ENCODE assay signal across 25 cellular contexts in the genomic region with DNA sequence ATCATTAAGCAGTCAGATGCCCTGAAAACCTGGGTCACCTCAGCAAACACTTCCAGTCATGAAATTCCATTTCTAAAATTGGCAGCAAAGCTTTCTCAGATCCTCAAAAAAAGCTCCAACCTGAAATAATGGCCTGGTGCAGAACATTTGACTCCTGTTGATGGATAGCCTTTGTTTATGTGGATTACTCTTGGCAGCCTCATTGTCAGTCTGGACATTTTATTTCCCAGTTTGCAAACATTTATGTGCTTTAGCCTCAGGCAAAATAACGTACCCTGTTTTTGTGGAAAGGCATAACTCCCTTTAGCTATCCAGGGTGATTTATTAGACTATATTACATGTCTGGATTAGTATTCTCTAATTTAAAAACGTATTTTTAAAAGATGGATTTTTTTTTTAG. TPM values are rescaled to one million over a fixed set of nuclear protein-coding genes. Genes with fewer than 3 reads are reported as not detected.
DNase-seq lines count a peak whose midpoint lies in the region; ATAC-seq and TF ChIP-seq lines count a peak whose summit lies in the region.
"Had no signal": no experiment of that assay in that cellular context is flagged by ENCODE, and none has a peak within 500 bp of the region (broad histone marks: within the 10 kb centered on the region; RNA-seq: fewer than 3 reads in every experiment).

No MANE protein-coding gene starts in this region.

- H3K27ac ChIP-seq in uterus (peak overlapping the region; percentile 27 to 80), heart right ventricle (no peak overlapping the region)
- H3K27ac ChIP-seq: KMS-11, PC-9, SJCRH30 had no signal

- POLR2A ChIA-PET in HEK293T (lab: Yijun Ruan, JAX), result no interaction called here

- no peak overlapping the region for H3K4me3 ChIP-seq in uterus
- no peak overlapping the region for H3K4me3 ChIP-seq in heart right ventricle
- H3K4me3 ChIP-seq: GM23338, PC-9, SJCRH30 had no signal

- intact Hi-C loops in uterus (cut with DNase I; ENCODE audit: low total_unique reads), result no loop called here
- intact Hi-C loops in heart right ventricle (cut with DNase I), result no loop called here

- H3K27me3 ChIP-seq in uterus (no peaks in the 10 kb centered on the region), heart right ventricle (no peaks in the 10 kb centered on the region)
- H3K27me3 ChIP-seq: SJCRH30 had no signal

- WGBS in heart right ventricle, 2 donors, result 81% methylated on average over 2 of the region's 2 CpGs

- TF ChIP-seq POLR2A in uterus (IDR thresholded peaks at IDR 0.05), result no peak

- ATAC-seq in heart right ventricle (no peak), GM18909 (IDR thresholded peaks at IDR 0.05; ENCODE audit: poor library complexity, unreplicated experiment) (no peak)
- ATAC-seq: GM23338, Right ventricle myocardium inferior, SK-N-SH treated with all-trans-retinoic acid at 6 μM for 48 hours had no signal

- TF ChIP-seq CTCF in uterus (IDR thresholded peaks at IDR 0.05) (no peak), heart right ventricle (IDR thresholded peaks at IDR 0.05) (no peak)

- peaks cover 0 to 7% of the 10 kb centered on the region in 2 donors for H3K4me1 ChIP-seq in uterus
- H3K4me1 ChIP-seq in heart right ventricle, result peaks cover 0 to 12% (median 4%) of the 10 kb centered on the region in 9 donors
- H3K4me1 ChIP-seq: SJCRH30 had no signal

- CTCF ChIA-PET in HEK293T (lab: Yijun Ruan, JAX), result interaction anchor here (0.6 to 1.5 kb wide), 3 partner anchors 21 to 53 kb away, joined by 3 to 4 read pairs (median 4); partner anchors contain the start of gene PXYLP1

- DNase-seq in HEK293T (ENCODE audit: extremely low spot score) (no peak), NCI-H1105 treated with DMSO at 0.1 percent for 48 hours (lab: John Stamatoyannopoulos, UW) (peak; percentile 35), NCI-H69 (lab: John Stamatoyannopoulos, UW) (peak; percentile 59), uterus (no peak), heart right ventricle (no peak), NCI-H2227 (lab: John Stamatoyannopoulos, UW; ENCODE audit: unreplicated experiment) (no peak)
- DNase-seq: C1 segment of cervical spinal cord; CD4-positive, alpha-beta memory T cell; COR-L47; DMS53; H9; NCI-H1048; NCI-H1694; NCI-H2029 treated with DMSO at 0.1 percent for 48 hours; NCI-H2171 treated with DMSO at 0.1 percent for 48 hours; NCI-H524 treated with DMSO at 0.1 percent for 48 hours; NCI-H82; NK-92 treated with Interleukin-12 subunit alpha and Interleukin-12 subunit beta, amount 100 ng/mL, for 24 hours; PC-9; SJCRH30 had no signal

- no peaks in the 10 kb centered on the region for H3K36me3 ChIP-seq in uterus
- peaks cover 0 to 73% (median 19%) of the 10 kb centered on the region in 9 donors for H3K36me3 ChIP-seq in heart right ventricle
- H3K36me3 ChIP-seq: SJCRH30 had no signal

- H3K9me3 ChIP-seq in uterus, result no peaks in the 10 kb centered on the region
- no peaks in the 10 kb centered on the region for H3K9me3 ChIP-seq in heart right ventricle
- H3K9me3 ChIP-seq: SJCRH30 had no signal

TF ChIP-seq in HEK293T, 16 proteins besides CTCF, POLR2A, EP300 and RAD21:
- TF ChIP-seq BHLHE40 (IDR thresholded peaks at IDR 0.05; ENCODE audit: borderline replicate concordance), result no peak
- TF ChIP-seq L3MBTL2 (conservative IDR thresholded peaks at IDR 0.05), result no peak
- no peak for TF ChIP-seq HDGF (IDR thresholded peaks at IDR 0.05; ENCODE audit: borderline replicate concordance)
- TF ChIP-seq ZNF384 (IDR thresholded peaks at IDR 0.05), result peak; percentile 64; the same call in 1 of the 2 replicates
- TF ChIP-seq TARDBP (IDR thresholded peaks at IDR 0.05), result no peak
- no peak for TF ChIP-seq NFRKB (IDR thresholded peaks at IDR 0.05)
- TF ChIP-seq ARNT (IDR thresholded peaks at IDR 0.05), result no peak
- no peak for TF ChIP-seq FOXM1 (IDR thresholded peaks at IDR 0.05; ENCODE audit: borderline replicate concordance)
- TF ChIP-seq PKNOX1 (IDR thresholded peaks at IDR 0.05), result peak; percentile 79
- TF ChIP-seq CTBP1 (IDR thresholded peaks at IDR 0.05; ENCODE audit: borderline replicate concordance), result no peak
- no peak for TF ChIP-seq ELF4 (IDR thresholded peaks at IDR 0.05)
- TF ChIP-seq SP1 (IDR thresholded peaks at IDR 0.05), result no peak
- no peak for TF ChIP-seq LEF1 (IDR thresholded peaks at IDR 0.05; ENCODE audit: borderline replicate concordance)
- no peak for TF ChIP-seq FOXK2 (IDR thresholded peaks at IDR 0.05)

RNA-seq across cellular contexts. Expression of gene PXYLP1, which starts 53.9 kb away (rescaled TPM):
- total RNA-seq in uterus (10 to 100 TPM; 18.5 to 29.7 (median 26.4) TPM), heart right ventricle (10 to 100 TPM in 9 of 10 donors, 1 to 10 TPM in 1; 8.7 to 33.5 (median 19.9) TPM)
- 10 to 100 TPM; 11.3 to 17.0 TPM for polyA plus RNA-seq in heart right ventricle

Comparison
In these comparisons a context has a peak if more than half of its experiments do, and no peak if none do; other contexts are left out.
1. DNase-seq: peak in NCI-H1105 treated with DMSO at 0.1 percent for 48 hours (single experiment) and NCI-H69 (single experiment); none in HEK293T (single experiment), uterus (0 of 2), heart right ventricle (0 of 2) and NCI-H2227 (single experiment).
2. H3K27ac ChIP-seq: peak in uterus (2 of 2); none in heart right ventricle (0 of 10).